15 cellular contexts compared by ENCODE assay signal in the genomic region with DNA sequence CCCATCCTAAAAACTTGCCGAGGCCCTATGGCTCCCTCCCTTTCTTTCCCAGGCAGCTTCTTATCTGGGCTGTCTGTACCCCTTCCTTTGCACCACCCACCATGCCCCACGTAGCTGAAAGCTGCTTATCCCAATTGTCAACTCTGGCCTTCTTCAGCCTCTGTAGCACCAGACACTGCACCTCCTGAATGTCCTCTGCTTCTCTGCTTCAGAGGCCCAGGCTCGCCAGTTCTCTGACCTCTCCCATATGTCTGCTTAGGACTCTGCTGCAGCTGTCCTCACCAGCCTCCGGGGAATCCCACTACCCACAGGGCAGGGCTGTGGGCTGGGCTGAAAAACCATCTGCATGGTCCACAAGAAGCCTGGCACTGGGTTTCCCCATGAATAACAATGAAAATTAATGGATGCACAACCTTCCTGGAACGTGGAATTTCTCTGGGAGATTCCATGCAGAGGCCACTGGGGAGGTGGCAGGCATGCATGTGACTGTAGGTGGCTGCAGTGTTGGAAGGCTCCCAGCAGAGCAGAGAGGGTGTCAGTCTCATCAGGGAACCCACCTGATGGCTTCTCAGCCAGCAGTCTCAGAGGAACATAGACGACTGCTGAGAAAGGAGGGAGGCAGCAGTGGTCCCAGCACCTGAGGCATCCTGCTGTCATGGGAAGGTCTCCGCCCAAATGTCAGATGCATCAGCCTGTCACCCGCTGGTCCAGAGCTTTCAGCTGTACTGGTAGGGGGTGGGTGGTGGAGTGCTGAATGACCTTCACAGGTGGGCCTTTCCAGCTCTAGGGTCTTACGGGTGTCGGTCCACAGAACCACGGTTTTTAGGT. TPM values are rescaled to one million over a fixed set of nuclear protein-coding genes. Genes with fewer than 3 reads are reported as not detected.
DNase-seq lines count a peak whose midpoint lies in the region; ATAC-seq, FAIRE-seq and TF ChIP-seq lines count a peak whose summit lies in the region.
"Had no signal": no experiment of that assay in that cellular context is flagged by ENCODE, and none has a peak within 500 bp of the region (broad histone marks: within the 10 kb centered on the region; RNA-seq: fewer than 3 reads in every experiment).

No MANE protein-coding gene starts in this region.

- H3K27ac Mint-ChIP-seq in CD4-positive, alpha-beta T cell: peak overlapping the region; percentile 82
- 0 out of 2 replicates have a peak overlapping the region, but pooled peaks have one; percentile 33 for H3K27ac Mint-ChIP-seq in GM23338
- H3K27ac Mint-ChIP-seq in naive B cell: peak overlapping the region in 4 of 6 donors; percentile 5 to 94 (median 46)

- H3K4me3 Mint-ChIP-seq in CD4-positive, alpha-beta T cell: no peak overlapping the region
- H3K4me3 Mint-ChIP-seq in GM23338: no peak overlapping the region
- H3K4me3 Mint-ChIP-seq in naive B cell: peak overlapping the region in 1 of 8 donors; percentile 47

- SMC1A ChIA-PET in GM12878 (lab: Charles Lee; ENCODE audit: uncharacterized antibody, unreplicated experiment): interaction anchor here (0.8 kb wide), 1 partner anchor 48 kb away, joined by 3 read pairs; no protein-coding TSS in a partner anchor

- H3K36me3 ChIP-seq in GM23338 (ENCODE audit: insufficient read depth) (no peaks in the 10 kb centered on the region), GM12878 (ENCODE audit: control insufficient read depth in 2 of 2, insufficient read depth in 2 of 2, low read length in 1 of 2) (peaks cover 0 to 6% of the 10 kb centered on the region in 2 experiments; a peak in 3 of 4 replicates)

- FAIRE-seq in GM12878 (lab: Jason Lieb, UNC) (no peak), D721Med (lab: Jason Lieb, UNC) (no peak)
- FAIRE-seq: GM12892, keratinocyte had no signal

- H3K4me2 ChIP-seq in GM23338 (no peak overlapping the region), GM12878 (ENCODE audit: control insufficient read depth, insufficient read depth) (no peak overlapping the region)

- in situ Hi-C loops in GM12878 (cut with MboI): no loop called here

- no peaks in the 10 kb centered on the region for H3F3A ChIP-seq in GM23338 (replicated peaks; ENCODE audit: low read depth)

- no peak for DNase-seq in CD4-positive, alpha-beta T cell
- DNase-seq in GM23338 (ENCODE audit: low spot score) (no peak), GM12878 (ENCODE audit: low read depth, low spot score) (no peak), naive B cell (no peak), D721Med (ENCODE audit: insufficient read length, low spot score) (no peak), NCI-H2081 (lab: John Stamatoyannopoulos, UW) (no peak), NCI-H1417 (lab: John Stamatoyannopoulos, UW) (no peak)
- DNase-seq: NCI-H187 treated with DMSO at 0.1 percent for 48 hours, NCI-H526 treated with DMSO at 0.1 percent for 48 hours, T1000 had no signal

- H4K20me1 ChIP-seq in GM23338 (replicated peaks; ENCODE audit: insufficient read depth): no peaks in the 10 kb centered on the region; the same call in 1 of the 2 replicates
- H4K20me1 ChIP-seq in GM12878 (ENCODE audit: control insufficient read depth, insufficient read depth): no peaks in the 10 kb centered on the region

- no peak for TF ChIP-seq RAD21 in GM12878 (IDR thresholded peaks at IDR 0.05; ENCODE audit: insufficient read depth, low read depth, low read length)

- TF ChIP-seq EP300 in GM12878 (IDR thresholded peaks at IDR 0.05; ENCODE audit: borderline replicate concordance in 1 of 2, control insufficient read depth in 1 of 2, low read depth in 2 of 2, low read length in 2 of 2): no peak

- H3K9me2 ChIP-seq in GM23338 (ENCODE audit: insufficient read depth): no peaks in the 10 kb centered on the region

- no peaks in the 10 kb centered on the region for H3K27me3 ChIP-seq in CD4-positive, alpha-beta T cell (ENCODE audit: control insufficient read depth, insufficient read depth, low read length)
- H3K27me3 ChIP-seq in GM23338 (ENCODE audit: insufficient read depth) (no peaks in the 10 kb centered on the region), GM12878 (replicated peaks in 1 of 2; ENCODE audit: control insufficient read depth in 2 of 2, insufficient read depth in 2 of 2, low read length in 1 of 2) (no peaks in the 10 kb centered on the region)

- H3K4me1 ChIP-seq in GM23338 (ENCODE audit: insufficient read depth) (no peaks in the 10 kb centered on the region), GM12878 (ENCODE audit: control insufficient read depth, insufficient read depth, low read length) (peaks cover 6% of the 10 kb centered on the region)

- H3K9me3 ChIP-seq in CD4-positive, alpha-beta T cell (ENCODE audit: control insufficient read depth, low read length): no peaks in the 10 kb centered on the region
- no peaks in the 10 kb centered on the region for H3K9me3 ChIP-seq in GM12878 (replicated peaks; ENCODE audit: control insufficient read depth, insufficient read depth, low read length)
- H3K9me3 ChIP-seq: psoas muscle had no signal

- no TSS peak for BruUV-seq in GM12878 (replicated peaks; lab: Mats Ljungman, UMichigan)

- 78% methylated on average over 11 of the region's 11 CpGs for WGBS in GM12878 (ENCODE audit: insufficient coverage, insufficient replicate concordance, low lambda C conversion rate, missing lambda C conversion rate)

- no peaks in the 10 kb centered on the region for H3K79me2 ChIP-seq in GM23338 (replicated peaks; ENCODE audit: insufficient read depth)
- H3K79me2 ChIP-seq in GM12878 (ENCODE audit: control insufficient read depth, insufficient read depth, low read length): no peaks in the 10 kb centered on the region

- CTCF ChIA-PET in CD4-positive, alpha-beta T cell (lab: Charles Lee): interaction anchor here (2.8 to 3.9 kb wide), 2 partner anchors 15 to 76 kb away, joined by 6 to 11 read pairs; no protein-coding TSS in a partner anchor
- CTCF ChIA-PET in GM12878 (lab: Yijun Ruan, JAX): interaction anchor here (1.1 to 1.8 kb wide), 4 partner anchors 15 to 76 kb away, joined by 3 to 7 read pairs (median 4); no protein-coding TSS in a partner anchor

- H3K27ac ChIP-seq in CD4-positive, alpha-beta T cell (ENCODE audit: low read depth, low read length): no peak overlapping the region
- no peak overlapping the region for H3K27ac ChIP-seq in GM23338 (ENCODE audit: low read depth)
- no peak overlapping the region for H3K27ac ChIP-seq in GM12878 (ENCODE audit: control insufficient read depth, insufficient read depth)
- H3K27ac ChIP-seq: C4-2B, psoas muscle had no signal

- RAD21 ChIA-PET in GM12878 (lab: Charles Lee; ENCODE audit: unreplicated experiment): interaction anchor here (1.1 kb wide), 1 partner anchor 15 kb away, joined by 3 read pairs; no protein-coding TSS in a partner anchor

- no peak for ATAC-seq in CD4-positive, alpha-beta T cell (ENCODE audit: poor library complexity)
- peak; percentile 14; the same call in 1 of the 3 replicates for ATAC-seq in GM23338
- no peak for ATAC-seq in GM12878
- ATAC-seq in naive B cell (ENCODE audit: low read depth in 2 of 2): no peak
- ATAC-seq: psoas muscle had no signal

- no peaks in the 10 kb centered on the region for H3K9me3 Mint-ChIP-seq in CD4-positive, alpha-beta T cell
- no peaks in the 10 kb centered on the region for H3K9me3 Mint-ChIP-seq in GM23338
- H3K9me3 Mint-ChIP-seq in naive B cell: no peaks in the 10 kb centered on the region

- peak; percentile 58 for TF ChIP-seq POLR2A in GM12878 (IDR thresholded peaks at IDR 0.05; ENCODE audit: low read depth, low read length)

- H3K4me3 ChIP-seq in GM23338: no peak overlapping the region
- no peak overlapping the region for H3K4me3 ChIP-seq in GM12878
- H3K4me3 ChIP-seq: psoas muscle had no signal

- intact Hi-C loops in CD4-positive, alpha-beta T cell (cut with DNase I, micrococcal nuclease): no loop called here
- intact Hi-C loops in GM12878 (cut with micrococcal nuclease; ENCODE audit: unreplicated experiment): no loop called here

- H3K36me3 Mint-ChIP-seq in CD4-positive, alpha-beta T cell (ENCODE audit: low read depth): peaks cover 51% of the 10 kb centered on the region
- H3K36me3 Mint-ChIP-seq in GM23338 (ENCODE audit: low read depth) (peaks cover 42% of the 10 kb centered on the region), naive B cell (peaks cover 0 to 9% of the 10 kb centered on the region in 2 donors)

- no peaks in the 10 kb centered on the region for H3K27me3 Mint-ChIP-seq in CD4-positive, alpha-beta T cell
- peaks cover 11% of the 10 kb centered on the region for H3K27me3 Mint-ChIP-seq in GM23338 (ENCODE audit: insufficient read depth, low read depth, poor library complexity)
- no peaks in the 10 kb centered on the region for H3K27me3 Mint-ChIP-seq in naive B cell

- no peak overlapping the region for H3K9ac ChIP-seq in GM12878 (ENCODE audit: control insufficient read depth, insufficient read depth, low read length)

- TF ChIP-seq CTCF in CD4-positive, alpha-beta T cell (IDR thresholded peaks at IDR 0.05): no peak
- TF ChIP-seq CTCF in GM23338 (conservative IDR thresholded peaks at IDR 0.05; ENCODE audit: low read depth in 2 of 2) (no peak), GM12878 (IDR thresholded peaks at IDR 0.05 in 2 of 3, conservative IDR thresholded peaks at IDR 0.05 in 1 of 3; ENCODE audit: control insufficient read depth in 2 of 3, extremely low read depth in 1 of 3, insufficient read depth in 1 of 3, low read depth in 3 of 3, low read length in 3 of 3) (no peak), D721Med (IDR thresholded peaks at IDR 0.05; ENCODE audit: insufficient read depth, missing control alignments) (no peak)

- POLR2A ChIA-PET in CD4-positive, alpha-beta T cell (lab: Charles Lee): interaction anchor here (1.2 kb wide), 1 partner anchor 64 kb away, joined by 3 read pairs; no protein-coding TSS in a partner anchor
- POLR2A ChIA-PET in GM12878 (lab: Charles Lee): interaction anchor here (1.0 kb wide), 1 partner anchor 62 kb away, joined by 3 read pairs; no protein-coding TSS in a partner anchor

- H2AFZ ChIP-seq in GM23338: no peak overlapping the region
- H2AFZ ChIP-seq in GM12878 (ENCODE audit: control insufficient read depth, low read depth, low read length): no peak overlapping the region

- peaks cover 38% of the 10 kb centered on the region for H3K4me1 Mint-ChIP-seq in CD4-positive, alpha-beta T cell (ENCODE audit: low read depth)
- H3K4me1 Mint-ChIP-seq in GM23338: peaks cover 10% of the 10 kb centered on the region
- H3K4me1 Mint-ChIP-seq in naive B cell: peaks cover 31 to 41% (median 39%) of the 10 kb centered on the region in 3 donors

RNA-seq across cellular contexts. Expression of gene SH2D4B, which starts 16.8 kb away (rescaled TPM):
- under 1 TPM; 0.16 to 0.31 TPM for total RNA-seq in CD4-positive, alpha-beta T cell
- total RNA-seq in GM23338 (2014; rRNA removed; shearing (Covaris generic)): not detected in 2 replicates
- polyA plus RNA-seq in GM23338 (2016; fragmentation: Nextera tagmentation; extraction: Ambion mirVana) (0.08 TPM in 1 of 2 replicates, not detected in the other), GM12878 (2011; rRNA removed) (0.14 TPM in 2 replicates), GM12878 (2014; fragmentation: Illumina TruSeq; extraction: Trizol) (not detected in 2 replicates), GM12878 (2014; fragmentation: Nextera tagmentation; extraction: Ambion mirVana) (not detected), GM12878 (2014; rRNA removed) (0.04 TPM in 1 of 2 replicates, not detected in the other), GM12878 (2016; fragmentation: Nextera tagmentation; extraction: Ambion mirVana) (under 1 TPM in 1 of 2 experiments, not detected in 1; 0.21 TPM), naive B cell (ENCODE audit: low read depth in 6 of 6) (under 1 TPM in 1 of 6 donors, not detected in 5; 0.19 TPM)
- 1.2 TPM in 2 replicates for total RNA-seq in GM12878 (2013; cell fraction: nucleolus; rRNA removed)
- total RNA-seq in GM12878 (2014; rRNA removed) (0.05 and 0.06 TPM in 2 replicates), GM12878 (2014; rRNA removed; fragmentation: Illumina TruSeq; extraction: Trizol) (not detected in 2 replicates), GM12878 (2021) (0.13 and 0.19 TPM in 2 replicates)
- polyA plus RNA-seq in GM12878 (2011; ENCODE audit: low read depth): 0.07 TPM
- polyA plus RNA-seq in GM12878 (2011; cell fraction: cytosol; rRNA removed): 0.08 and 0.09 TPM in 2 replicates
- polyA plus RNA-seq in GM12878 (2011; cell fraction: nucleus; rRNA removed): 0.61 and 0.67 TPM in 2 replicates
- polyA plus RNA-seq in GM12878 (2012): 0.05 and 0.13 TPM in 2 replicates
- polyA minus RNA-seq in GM12878 (2011; rRNA and poly(A)+ RNA removed): 0.29 and 0.52 TPM in 2 replicates
- polyA minus RNA-seq in GM12878 (2011; cell fraction: cytosol; rRNA and poly(A)+ RNA removed): 0.67 TPM in 1 of 2 replicates, not detected in the other
- polyA minus RNA-seq in GM12878 (2011; cell fraction: nucleus; rRNA and poly(A)+ RNA removed): 0.85 and 0.86 TPM in 2 replicates
- total RNA-seq: psoas muscle, RPMI7951 had no signal
